In the genomic region with DNA sequence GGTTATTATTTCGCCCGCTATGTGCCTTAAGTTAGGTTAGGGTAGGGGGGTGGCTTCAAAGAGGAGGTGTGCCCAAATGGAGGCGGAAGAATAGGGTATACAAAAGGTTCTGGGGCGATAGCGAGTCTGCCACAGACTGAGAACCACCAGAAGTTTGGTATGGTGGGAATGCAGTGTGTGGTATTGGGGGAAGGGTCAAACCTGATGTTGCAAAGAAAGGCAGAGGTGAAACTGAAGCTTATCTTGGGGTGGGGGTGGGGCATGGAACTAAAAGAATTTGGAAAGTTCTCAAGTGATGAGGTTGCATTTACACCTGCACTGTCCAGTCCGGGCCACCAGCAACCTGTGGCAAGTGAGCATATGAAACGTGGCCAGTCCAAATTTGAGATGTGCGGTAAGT, we compare ENCODE assay signal across 28 cellular contexts. TPM values are rescaled to one million over a fixed set of nuclear protein-coding genes. Genes with fewer than 3 reads are reported as not detected.
"Had no signal": no experiment of that assay in that cellular context is flagged by ENCODE, and none has a peak within 500 bp of the region (broad histone marks: within the 10 kb centered on the region; RNA-seq: fewer than 3 reads in every experiment).

No MANE protein-coding gene starts in this region.

- H3K27ac Mint-ChIP-seq: mesothelial cell of epicardium; naive B cell; natural killer cell; nephron progenitor cell; stimulated activated memory B cell treated with anti-CD40 and anti-IgM and Interleukin-4, amounts not matched to agents 10 μg/mL and 1 μg/mL and 100 μg/mL, for 72 hours; stimulated activated naive CD8-positive, alpha-beta T cell treated with anti-CD3 and anti-CD28 coated beads, Interleukin-15, amount 100 ng/mL, for 72 hours had no signal

- H3K36me3 Mint-ChIP-seq: mesothelial cell of epicardium; naive B cell; natural killer cell; neural progenitor cell; stimulated activated memory B cell treated with anti-CD40 and anti-IgM and Interleukin-4, amounts not matched to agents 10 μg/mL and 1 μg/mL and 100 μg/mL, for 72 hours had no signal

- H3K4me3 Mint-ChIP-seq: mesothelial cell of epicardium; naive B cell; natural killer cell; nephron progenitor cell; neural progenitor cell; stimulated activated memory B cell treated with anti-CD40 and anti-IgM and Interleukin-4, amounts not matched to agents 10 μg/mL and 1 μg/mL and 100 μg/mL, for 72 hours; stimulated activated naive CD8-positive, alpha-beta T cell treated with anti-CD3 and anti-CD28 coated beads, Interleukin-15, amount 100 ng/mL, for 72 hours had no signal

- FAIRE-seq: kidney had no signal

- H3K4me1 ChIP-seq: left lung, lower lobe of right lung, parathyroid adenoma, right atrium auricular region, right lobe of liver, tibial nerve, upper lobe of left lung had no signal

- DNase-seq: hypothalamus; kidney; left colon; left lung; lower lobe of right lung; mammary epithelial cell; mesenchymal stem cell; naive B cell; natural killer cell; nephron progenitor cell; occipital lobe; right lobe of liver; stimulated activated CD4-positive, alpha-beta T cell treated with anti-CD3 and anti-CD28 coated beads, Interleukin-1b, Interleukin-23, amount 100 ng/mL, for 48 hours; stimulated activated CD4-positive, alpha-beta T cell treated with anti-CD3 and anti-CD28 coated beads, Interleukin-2, amount 100 ng/mL, for 48 hours; stimulated activated CD4-positive, alpha-beta T cell treated with anti-CD3 and anti-CD28 coated beads, Interleukin-4, amount 100 ng/mL, for 4 hours; stimulated activated CD8-positive, alpha-beta memory T cell treated with anti-CD3 and anti-CD28 coated beads, Interleukin-4, amount 100 ng/mL, for 48 hours; stimulated activated naive CD4-positive, alpha-beta T cell treated with Interleukin-2 at 50 U/mL for 16 hours; stimulated activated naive CD8-positive, alpha-beta T cell treated with anti-CD3 and anti-CD28 coated beads, Interleukin-15, amount 100 ng/mL, for 72 hours; substantia nigra; upper lobe of left lung had no signal

- H3K4me3 ChIP-seq: left lung, lower lobe of right lung, neural progenitor cell, right atrium auricular region, right lobe of liver, smooth muscle cell, tibial nerve, upper lobe of left lung had no signal

- H3K36me3 ChIP-seq: left lung, lower lobe of right lung, neural progenitor cell, neutrophil, right atrium auricular region, right lobe of liver, tibial nerve, upper lobe of left lung had no signal

- H3K9me3 ChIP-seq: left lung, lower lobe of right lung, neutrophil, right atrium auricular region, right lobe of liver, tibial nerve, upper lobe of left lung had no signal

- H3K27ac ChIP-seq: left lung, lower lobe of right lung, neural progenitor cell, neutrophil, parathyroid adenoma, right atrium auricular region, right lobe of liver, tibial nerve, upper lobe of left lung had no signal

- H3K27me3 ChIP-seq: left lung, neural progenitor cell, neutrophil, right atrium auricular region, right lobe of liver, tibial nerve, upper lobe of left lung had no signal

- H3K9ac ChIP-seq: neural progenitor cell, parathyroid adenoma had no signal

- H3K9me3 Mint-ChIP-seq: mesothelial cell of epicardium; stimulated activated memory B cell treated with anti-CD40 and anti-IgM and Interleukin-4, amounts not matched to agents 10 μg/mL and 1 μg/mL and 100 μg/mL, for 72 hours; stimulated activated naive CD8-positive, alpha-beta T cell treated with anti-CD3 and anti-CD28 coated beads, Interleukin-15, amount 100 ng/mL, for 72 hours had no signal

- H3K4me1 Mint-ChIP-seq: naive B cell; natural killer cell; stimulated activated memory B cell treated with anti-CD40 and anti-IgM and Interleukin-4, amounts not matched to agents 10 μg/mL and 1 μg/mL and 100 μg/mL, for 72 hours; stimulated activated naive CD8-positive, alpha-beta T cell treated with anti-CD3 and anti-CD28 coated beads, Interleukin-15, amount 100 ng/mL, for 72 hours had no signal

- ATAC-seq: left colon; left lung; lower lobe of right lung; natural killer cell; right lobe of liver; stimulated activated memory B cell treated with anti-CD40 and anti-IgM and Interleukin-4, amounts not matched to agents 10 μg/mL and 1 μg/mL and 100 μg/mL, for 72 hours; stimulated activated naive CD8-positive, alpha-beta T cell treated with anti-CD3 and anti-CD28 coated beads, Interleukin-15, amount 100 ng/mL, for 72 hours had no signal

RNA-seq across cellular contexts. Expression of a gene that starts 11.8 kb away (rescaled TPM):
- polyA plus RNA-seq: smooth muscle cell had no signal
